In the genomic region with DNA sequence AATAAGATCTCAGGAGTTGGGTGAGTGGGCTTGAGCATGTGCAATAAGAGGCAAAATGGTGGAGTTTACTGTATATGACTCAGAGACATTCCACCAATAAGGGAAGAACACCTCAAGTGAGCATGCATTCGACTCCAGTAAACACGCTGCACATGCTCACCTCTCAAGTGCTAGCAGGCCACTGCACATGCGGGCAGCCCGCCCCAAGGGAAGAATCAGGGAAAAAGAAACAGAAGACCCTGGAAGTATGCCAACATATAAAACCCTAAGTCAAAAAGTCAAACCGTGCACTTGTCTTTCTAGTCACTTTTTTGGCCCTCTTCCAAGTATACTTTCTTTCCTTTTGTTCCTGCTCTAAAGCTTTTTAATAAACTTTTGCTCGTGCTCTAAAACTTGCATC, we compare ENCODE assay signal across 21 cellular contexts.
"Had no signal": no experiment of that assay in that cellular context is flagged by ENCODE, and none has a peak within 500 bp of the region (broad histone marks: within the 10 kb centered on the region; RNA-seq: fewer than 3 reads in every experiment).

No MANE protein-coding gene starts in this region.

- ATAC-seq: activated CD4-positive, CD25-positive, alpha-beta regulatory T cell treated with anti-CD3 and anti-CD28 coated beads, Interleukin-2, amount 50 U/mL, for 24 hours; activated CD8-positive, alpha-beta T cell treated with anti-CD3 and anti-CD28 coated beads for 36 hours; activated T-cell treated with anti-CD3 and anti-CD28 coated beads, Interleukin-2, amount 50 U/mL, for 72 hours; PC-3; Right ventricle myocardium inferior had no signal

- DNase-seq: activated CD4-positive, alpha-beta T cell treated with anti-CD3 and anti-CD28 coated beads for 4 hours; activated CD8-positive, alpha-beta memory T cell treated with anti-CD3 and anti-CD28 coated beads, Interleukin-2, amount 50 U/mL, for 4 hours; activated CD8-positive, alpha-beta T cell treated with anti-CD3 and anti-CD28 coated beads for 36 hours; activated gamma-delta T cell treated with Interleukin-2 at 50 U/mL for 16 hours; activated naive CD4-positive, alpha-beta T cell treated with anti-CD3 and anti-CD28 coated beads, Interleukin-2, amount 10 ng/mL, durations not matched to agents 7 days and 5 days; activated naive CD8-positive, alpha-beta T cell treated with anti-CD3 and anti-CD28 coated beads for 36 hours; activated T-cell treated with anti-CD3 and anti-CD28 coated beads, Interleukin-2, amount 50 U/mL, for 72 hours; cerebellar nuclear complex; Kasumi-1; NCI-H1048; NCI-H146; NCI-H187 treated with DMSO at 0.1 percent for 48 hours; NCI-H2081 treated with DMSO at 0.1 percent for 48 hours; NCI-H2171 treated with DMSO at 0.1 percent for 48 hours; NCI-H226; NCI-H510A; NCI-H526 treated with DMSO at 0.1 percent for 48 hours; NK-92 treated with Interleukin-12 subunit alpha and Interleukin-12 subunit beta, amount 100 ng/mL, for 24 hours; PC-3 had no signal
